ENCODE assay signal across 8 cellular contexts in the genomic region with DNA sequence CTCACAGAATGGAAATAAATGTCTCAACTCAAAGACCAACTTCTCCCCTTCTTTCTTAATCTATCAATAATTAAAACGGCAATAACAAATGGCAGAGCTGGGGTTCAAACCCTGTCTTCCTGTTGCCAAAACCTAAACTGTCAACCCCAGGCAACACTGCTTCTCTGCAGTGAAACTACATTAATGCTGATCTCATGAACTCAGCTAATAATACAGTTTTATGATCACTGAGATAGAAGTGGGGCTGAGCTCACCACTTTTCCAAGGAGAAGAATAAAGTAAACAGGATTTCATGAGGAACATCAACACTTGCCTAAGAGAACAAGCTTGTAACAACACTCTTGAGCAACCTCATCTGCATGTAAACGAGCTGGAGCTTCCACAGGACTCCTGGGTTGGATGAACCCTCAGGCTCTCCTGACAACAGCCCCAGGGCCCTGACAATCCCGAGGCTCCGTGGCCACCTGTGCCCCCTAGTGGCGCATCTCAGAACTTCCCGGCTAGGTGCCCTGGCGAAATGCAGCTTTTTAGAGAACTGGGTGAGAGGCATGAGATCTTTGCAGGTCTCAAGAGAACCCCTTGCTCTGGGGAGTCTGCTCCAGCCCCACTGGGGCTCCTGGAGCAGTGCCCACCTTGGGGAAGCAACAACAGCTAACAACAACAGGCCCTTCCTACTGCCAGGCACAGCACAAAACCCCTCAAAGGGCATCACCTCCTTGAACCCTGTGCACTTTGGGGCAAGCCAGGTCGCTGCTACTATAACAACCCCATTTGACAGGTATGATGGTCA.
DNase-seq lines count a peak whose midpoint lies in the region; ATAC-seq lines count a peak whose summit lies in the region.

No MANE protein-coding gene starts in this region.

- ATAC-seq in HG02938 (IDR thresholded peaks at IDR 0.05; ENCODE audit: unreplicated experiment): peak; percentile 59

- DNase-seq in NCI-H2171 treated with DMSO at 0.1 percent for 48 hours (lab: John Stamatoyannopoulos, UW) (peak; percentile 28), NCI-H2171 (lab: John Stamatoyannopoulos, UW) (no peak), NCI-H510A (lab: John Stamatoyannopoulos, UW) (peak; percentile 55), ecto neural progenitor cell (ENCODE audit: low spot score) (peak; percentile 86), medulla oblongata (ENCODE audit: extremely low spot score) (peak; percentile 90)
- peak; percentile 82 to 86 for DNase-seq in activated CD4-positive, alpha-beta T cell treated with anti-CD3 and anti-CD28 coated beads, Interleukin-2, amount 50 U/mL, for 48 hours
- DNase-seq in stimulated activated CD8-positive, alpha-beta memory T cell treated with anti-CD3 and anti-CD28 coated beads, Interleukin-15, amount 100 ng/mL, for 24 hours (ENCODE audit: low read depth): peak; percentile 64
